ENCODE assay signal across 26 cellular contexts in genomic region chr1:170640581-170640980, GRCh38. TPM values are rescaled to one million over a fixed set of nuclear protein-coding genes. Genes with fewer than 3 reads are reported as not detected.
"Had no signal": no experiment of that assay in that cellular context is flagged by ENCODE, and none has a peak within 500 bp of the region (broad histone marks: within the 10 kb centered on the region; RNA-seq: fewer than 3 reads in every experiment).

No MANE protein-coding gene starts in this region.

- H3K9me3 ChIP-seq: esophagus muscularis mucosa, gastrocnemius medialis, lower lobe of right lung, mucosa of descending colon, sigmoid colon, thoracic aorta, vagina had no signal

- H3K4me3 Mint-ChIP-seq: activated naive CD4-positive, alpha-beta T cell treated with anti-CD3 and anti-CD28 coated beads for 36 hours; activated naive CD8-positive, alpha-beta T cell treated with anti-CD3 and anti-CD28 coated beads, Interleukin-2, amount 10 ng/mL, durations not matched to agents 7 days and 5 days; naive thymus-derived CD4-positive, alpha-beta T cell; neural crest cell; type B pancreatic cell had no signal

- H3K27me3 Mint-ChIP-seq: type B pancreatic cell had no signal

- H3K27me3 ChIP-seq: esophagus muscularis mucosa, gastrocnemius medialis, sigmoid colon, vagina had no signal

- H3K4me1 Mint-ChIP-seq: naive thymus-derived CD4-positive, alpha-beta T cell had no signal

- H3K4me1 ChIP-seq: esophagus muscularis mucosa, lower lobe of right lung, sigmoid colon, vagina had no signal

- H3K4me3 ChIP-seq: coronary artery, esophagus muscularis mucosa, gastrocnemius medialis, lower lobe of right lung, mucosa of descending colon, sigmoid colon, thoracic aorta, vagina had no signal

- H3K27ac ChIP-seq: coronary artery, esophagus muscularis mucosa, gastrocnemius medialis, lower lobe of right lung, sigmoid colon, thoracic aorta, vagina had no signal

- H3K27ac Mint-ChIP-seq: activated naive CD4-positive, alpha-beta T cell treated with anti-CD3 and anti-CD28 coated beads for 36 hours; activated naive CD8-positive, alpha-beta T cell treated with anti-CD3 and anti-CD28 coated beads, Interleukin-2, amount 10 ng/mL, durations not matched to agents 7 days and 5 days; naive thymus-derived CD4-positive, alpha-beta T cell; type B pancreatic cell had no signal

- H3K36me3 ChIP-seq: esophagus muscularis mucosa, gastrocnemius medialis, lower lobe of right lung, sigmoid colon, thoracic aorta, vagina had no signal

- DNase-seq: activated CD4-positive, alpha-beta T cell treated with anti-CD3 and anti-CD28 coated beads for 4 hours; activated CD4-positive, alpha-beta T cell treated with anti-CD3 and anti-CD28 coated beads, Interleukin-2, amount 50 U/mL, for 48 hours; activated CD4-positive, CD25-positive, alpha-beta regulatory T cell; activated effector memory CD4-positive, alpha-beta T cell treated with Interleukin-2 at 50 U/mL for 16 hours; activated naive CD4-positive, alpha-beta T cell treated with anti-CD3 and anti-CD28 coated beads for 36 hours; activated naive CD8-positive, alpha-beta T cell treated with anti-CD3 and anti-CD28 coated beads, Interleukin-2, amount 10 ng/mL, durations not matched to agents 7 days and 5 days; activated T-cell treated with anti-CD3 and anti-CD28 coated beads, Interleukin-2, amount 50 U/mL, for 48 hours; amniotic stem cell; cerebellar nuclear complex; gastrocnemius medialis; lower lobe of right lung; mesendoderm; mucosa of descending colon; naive thymus-derived CD4-positive, alpha-beta T cell; sigmoid colon; stimulated activated CD4-positive, alpha-beta T cell treated with anti-CD3 and anti-CD28 coated beads, Interleukin-4, amount 100 ng/mL, for 1 hour; stimulated activated naive CD4-positive, alpha-beta T cell had no signal

- H3K36me3 Mint-ChIP-seq: activated naive CD8-positive, alpha-beta T cell treated with anti-CD3 and anti-CD28 coated beads, Interleukin-2, amount 10 ng/mL, durations not matched to agents 7 days and 5 days; naive thymus-derived CD4-positive, alpha-beta T cell; type B pancreatic cell had no signal

- ATAC-seq: left lobe of liver; lower lobe of right lung; mucosa of descending colon; naive thymus-derived CD4-positive, alpha-beta T cell had no signal

- H3K9me3 Mint-ChIP-seq: activated naive CD4-positive, alpha-beta T cell treated with anti-CD3 and anti-CD28 coated beads for 36 hours had no signal

RNA-seq across cellular contexts. Expression of gene PRRX1, which starts 23.4 kb away (rescaled TPM):
- total RNA-seq: activated naive CD4-positive, alpha-beta T cell treated with anti-CD3 and anti-CD28 coated beads for 36 hours; activated naive CD8-positive, alpha-beta T cell treated with anti-CD3 and anti-CD28 coated beads, Interleukin-2, amount 10 ng/mL, durations not matched to agents 7 days and 5 days; naive thymus-derived CD4-positive, alpha-beta T cell; renal cortical epithelial cell had no signal
- polyA plus RNA-seq: keratinocyte; naive thymus-derived CD4-positive, alpha-beta T cell had no signal
